22 cellular contexts compared by ENCODE assay signal in genomic region chr2:178202927-178203326, GRCh38. TPM values are rescaled to one million over a fixed set of nuclear protein-coding genes. Genes with fewer than 3 reads are reported as not detected.
DNase-seq lines count a peak whose midpoint lies in the region; ATAC-seq and TF ChIP-seq lines count a peak whose summit lies in the region.
"Had no signal": no experiment of that assay in that cellular context is flagged by ENCODE, and none has a peak within 500 bp of the region (broad histone marks: within the 10 kb centered on the region; RNA-seq: fewer than 3 reads in every experiment).

No MANE protein-coding gene starts in this region.

- no peaks in the 10 kb centered on the region for H3K27me3 ChIP-seq in MM.1S (replicated peaks; ENCODE audit: insufficient read depth, low read length)
- H3K27me3 ChIP-seq: BLaER1 treated with 17β-estradiol and CSF1 and Interleukin-3, amounts not matched to agents 10 nM and 100 nM; MG63; SJCRH30 had no signal

- peak; percentile 23 for ATAC-seq in activated CD4-positive, alpha-beta T cell treated with anti-CD3 and anti-CD28 coated beads for 36 hours
- no peak for ATAC-seq in GM21619 (IDR thresholded peaks at IDR 0.05; ENCODE audit: unreplicated experiment)
- ATAC-seq: T-cell had no signal

- TF ChIP-seq CTCF in HEK293 (tag by site-specific recombination; IDR thresholded peaks at IDR 0.05) (no peak), MM.1S (IDR thresholded peaks at IDR 0.05; ENCODE audit: low read length) (no peak)

- DNase-seq in activated CD4-positive, alpha-beta T cell treated with anti-CD3 and anti-CD28 coated beads for 36 hours, result no peak
- no peak for DNase-seq in activated CD4-positive, alpha-beta T cell treated with anti-CD3 and anti-CD28 coated beads, Interleukin-2, amount 50 U/mL, for 1 hour
- DNase-seq in MM.1S (peak; percentile 17), NOMO-1 (lab: John Stamatoyannopoulos, UW; ENCODE audit: unreplicated experiment in 2 of 2) (no peak), occipital lobe (lab: John Stamatoyannopoulos, UW) (no peak)
- DNase-seq: 8988T; Caco-2; CD4-positive, alpha-beta memory T cell; DMS 273 treated with DMSO at 0.1 percent for 48 hours; DMS79 treated with DMSO at 0.1 percent for 48 hours; H7; MG63; NCI-H1048; NCI-H1417 treated with DMSO at 0.1 percent for 48 hours; NCI-H187 treated with DMSO at 0.1 percent for 48 hours; NCI-H510A; OCI-M1; SJCRH30; T-cell had no signal

- H3F3A ChIP-seq in MM.1S (ENCODE audit: insufficient read depth, low read length), result no peaks in the 10 kb centered on the region

- H3K4me1 ChIP-seq in HEK293 (ENCODE audit: control insufficient read depth, insufficient read depth, low read length), result peaks cover 6% of the 10 kb centered on the region; the same call in 1 of the 2 replicates
- H3K4me1 ChIP-seq in MM.1S (ENCODE audit: low read length), result no peaks in the 10 kb centered on the region
- H3K4me1 ChIP-seq: Caco-2 had no signal

- no peak overlapping the region for H3K4me3 Mint-ChIP-seq in activated CD4-positive, alpha-beta T cell treated with anti-CD3 and anti-CD28 coated beads for 36 hours
- H3K4me3 Mint-ChIP-seq: CD4-positive, alpha-beta memory T cell; T-cell had no signal

- POLR2A ChIA-PET in activated CD4-positive, alpha-beta T cell treated with anti-CD3 and anti-CD28 coated beads for 36 hours (lab: Charles Lee), result no interaction called here
- POLR2A ChIA-PET in HEK293 (lab: Yijun Ruan, JAX), result no interaction called here

- H3K4me3 ChIP-seq in HEK293 (ENCODE audit: low read depth, low read length), result no peak overlapping the region
- no peak overlapping the region for H3K4me3 ChIP-seq in MM.1S (ENCODE audit: low read length)
- H3K4me3 ChIP-seq: BLaER1 treated with 17β-estradiol and CSF1 and Interleukin-3, amounts not matched to agents 10 nM and 100 nM; MG63; SJCRH30 had no signal

- peaks cover 3% of the 10 kb centered on the region for H3K4me1 Mint-ChIP-seq in activated CD4-positive, alpha-beta T cell treated with anti-CD3 and anti-CD28 coated beads for 36 hours

- no peak overlapping the region for H3K27ac Mint-ChIP-seq in activated CD4-positive, alpha-beta T cell treated with anti-CD3 and anti-CD28 coated beads for 36 hours
- H3K27ac Mint-ChIP-seq: CD4-positive, alpha-beta memory T cell; T-cell had no signal

- H3K4me2 ChIP-seq in MM.1S (ENCODE audit: low read depth, low read length), result no peak overlapping the region
- H3K4me2 ChIP-seq: BLaER1 treated with 17β-estradiol and CSF1 and Interleukin-3, amounts not matched to agents 10 nM and 100 nM had no signal

- H2AFZ ChIP-seq in MM.1S (ENCODE audit: low read length), result no peak overlapping the region

- H3K9ac ChIP-seq in MM.1S (ENCODE audit: low read length), result no peak overlapping the region
- H3K9ac ChIP-seq: BLaER1 treated with 17β-estradiol and CSF1 and Interleukin-3, amounts not matched to agents 10 nM and 100 nM had no signal

- no peaks in the 10 kb centered on the region for H3K9me2 ChIP-seq in MM.1S (replicated peaks; ENCODE audit: insufficient read depth, low read length)

- no peaks in the 10 kb centered on the region for H3K36me3 Mint-ChIP-seq in activated CD4-positive, alpha-beta T cell treated with anti-CD3 and anti-CD28 coated beads for 36 hours (ENCODE audit: low read depth)
- H3K36me3 Mint-ChIP-seq: CD4-positive, alpha-beta memory T cell; T-cell had no signal

- H3K27ac ChIP-seq in HEK293 (ENCODE audit: extremely low read depth, low read depth, low read length), result no peak overlapping the region
- no peak overlapping the region for H3K27ac ChIP-seq in MM.1S (ENCODE audit: low read length)
- H3K27ac ChIP-seq: BLaER1 treated with 17β-estradiol and CSF1 and Interleukin-3, amounts not matched to agents 10 nM and 100 nM; SJCRH30 had no signal

- no peaks in the 10 kb centered on the region for H3K9me3 Mint-ChIP-seq in activated CD4-positive, alpha-beta T cell treated with anti-CD3 and anti-CD28 coated beads for 36 hours (ENCODE audit: low read depth)
- H3K9me3 Mint-ChIP-seq: T-cell had no signal

- intact Hi-C loops in activated CD4-positive, alpha-beta T cell treated with anti-CD3 and anti-CD28 coated beads for 36 hours (cut with DNase I, micrococcal nuclease), result no loop called here

- CTCF ChIA-PET in activated CD4-positive, alpha-beta T cell treated with anti-CD3 and anti-CD28 coated beads for 36 hours (lab: Charles Lee), result no interaction called here
- CTCF ChIA-PET in HEK293 (lab: Yijun Ruan, JAX), result interaction anchor here (0.9 kb wide), 1 partner anchor 70 kb away, joined by 3 read pairs; no protein-coding TSS in a partner anchor

- H3K27me3 Mint-ChIP-seq in activated CD4-positive, alpha-beta T cell treated with anti-CD3 and anti-CD28 coated beads for 36 hours, result peaks cover 31% of the 10 kb centered on the region

- H4K20me1 ChIP-seq in MM.1S (ENCODE audit: insufficient read depth, low read length), result no peaks in the 10 kb centered on the region
- H4K20me1 ChIP-seq: BLaER1 treated with 17β-estradiol and CSF1 and Interleukin-3, amounts not matched to agents 10 nM and 100 nM had no signal

- no peaks in the 10 kb centered on the region for H3K36me3 ChIP-seq in HEK293 (ENCODE audit: control insufficient read depth in 2 of 2, insufficient read depth in 1 of 2, low read length in 2 of 2)
- no peaks in the 10 kb centered on the region for H3K36me3 ChIP-seq in MM.1S (replicated peaks; ENCODE audit: insufficient read depth, low read length)
- H3K36me3 ChIP-seq: BLaER1 treated with 17β-estradiol and CSF1 and Interleukin-3, amounts not matched to agents 10 nM and 100 nM; MG63; SJCRH30 had no signal

- no peaks in the 10 kb centered on the region for H3K79me2 ChIP-seq in MM.1S (ENCODE audit: low read length)

- H3K9me3 ChIP-seq in HEK293 (ENCODE audit: control insufficient read depth, insufficient read depth, low read depth, low read length) (no peaks in the 10 kb centered on the region), MM.1S (replicated peaks; ENCODE audit: insufficient read depth, low read length) (no peaks in the 10 kb centered on the region)
- H3K9me3 ChIP-seq: BLaER1 treated with 17β-estradiol and CSF1 and Interleukin-3, amounts not matched to agents 10 nM and 100 nM; Caco-2; MG63; SJCRH30 had no signal

TF ChIP-seq in HEK293, 187 proteins besides CTCF, POLR2A, EP300 and RAD21:
- TF ChIP-seq ZNF324 (tag by site-specific recombination; IDR thresholded peaks at IDR 0.05) (no peak), ZNF394 (tag by site-specific recombination; IDR thresholded peaks at IDR 0.05; ENCODE audit: borderline replicate concordance) (peak; percentile 20; the same call in 1 of the 2 replicates)

RNA-seq across cellular contexts. Expression of gene OSBPL6, which starts 8.6 kb away (rescaled TPM):
- total RNA-seq in activated CD4-positive, alpha-beta T cell treated with anti-CD3 and anti-CD28 coated beads for 36 hours, result 1 to 10 TPM; 2.5 to 3.3 TPM
- total RNA-seq in occipital lobe, result 22.3 TPM
